8 cellular contexts compared by ENCODE assay signal in the genomic region with DNA sequence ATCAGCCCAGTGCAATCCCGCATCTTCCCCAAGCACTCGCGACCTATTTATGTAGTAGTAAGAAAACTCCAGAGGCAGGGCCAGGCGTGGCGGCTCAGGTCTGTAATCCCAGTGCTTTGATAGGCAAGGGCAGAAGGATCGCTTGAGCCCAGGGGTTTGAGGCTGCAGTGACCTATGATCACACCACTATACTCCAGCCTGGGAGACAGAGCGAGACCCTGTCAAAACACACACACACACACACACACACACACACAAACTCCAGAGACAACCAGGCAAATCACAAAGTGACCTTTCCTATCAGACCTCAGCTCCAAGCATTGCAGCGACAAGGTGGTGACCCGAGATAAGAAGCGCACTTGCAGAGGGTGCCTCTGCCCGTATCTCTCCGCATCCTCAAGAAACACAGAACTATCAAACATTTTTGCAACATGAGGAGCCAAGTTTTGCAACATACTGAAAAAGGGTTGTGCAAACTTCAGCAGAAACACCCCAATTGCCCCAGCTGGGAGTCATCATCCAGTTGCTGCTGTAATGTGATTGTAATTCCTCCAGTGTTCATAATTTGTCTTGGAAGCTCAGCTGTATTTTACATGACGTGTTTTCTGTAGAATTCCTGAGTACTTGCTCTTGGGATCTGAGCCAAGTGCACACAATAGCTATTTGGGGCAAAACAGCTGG. TPM values are rescaled to one million over a fixed set of nuclear protein-coding genes. Genes with fewer than 3 reads are reported as not detected.
DNase-seq lines count a peak whose midpoint lies in the region; ATAC-seq and TF ChIP-seq lines count a peak whose summit lies in the region.

No MANE protein-coding gene starts in this region.

- TF ChIP-seq CTCF in fibroblast of lung (conservative IDR thresholded peaks at IDR 0.05 in 1 of 2, IDR thresholded peaks at IDR 0.05 in 1 of 2; ENCODE audit: low read depth in 1 of 2, low read length in 2 of 2): no peak
- TF ChIP-seq CTCF in GM13976 (IDR thresholded peaks at IDR 0.05; ENCODE audit: borderline replicate concordance, control extremely low read depth, extremely low read depth, insufficient read depth, missing control alignments): no peak

- no peak for ATAC-seq in HG02884 (IDR thresholded peaks at IDR 0.05; ENCODE audit: unreplicated experiment)
- ATAC-seq in HG02970 (IDR thresholded peaks at IDR 0.05; ENCODE audit: low FRiP score, unreplicated experiment): no peak

- H2AFZ ChIP-seq in fibroblast of lung (ENCODE audit: low read length): no peak overlapping the region

- H3K27me3 ChIP-seq in SJCRH30 (no peaks in the 10 kb centered on the region), fibroblast of lung (ENCODE audit: control insufficient read depth, insufficient read depth, low read length) (no peaks in the 10 kb centered on the region), rectal smooth muscle tissue (ENCODE audit: control insufficient read depth, insufficient read depth, low read length) (no peaks in the 10 kb centered on the region)

- in situ Hi-C loops in GM13976 (cut with MboI; ENCODE audit: low sequenced_read_pairs, unreplicated experiment): no loop called here

- DNase-seq in CMK (ENCODE audit: low read depth) (peak; percentile 95), SJCRH30 (peak; percentile 83 to 88), fibroblast of lung (ENCODE audit: low read depth in 2 of 2) (peak; percentile 98 to 100), RPMI8226 (no peak), GM13976 (ENCODE audit: low spot score) (no peak)

- no peaks in the 10 kb centered on the region for H4K20me1 ChIP-seq in fibroblast of lung (ENCODE audit: control insufficient read depth, extremely low read depth, insufficient read depth, low read length)

- no peaks in the 10 kb centered on the region for H3K36me3 ChIP-seq in SJCRH30
- no peaks in the 10 kb centered on the region for H3K36me3 ChIP-seq in fibroblast of lung (ENCODE audit: control insufficient read depth, insufficient read depth, low read length)
- H3K36me3 ChIP-seq in rectal smooth muscle tissue (ENCODE audit: control insufficient read depth, insufficient read depth, low read length): no peaks in the 10 kb centered on the region

- H3K4me3 ChIP-seq in SJCRH30 (no peak overlapping the region), fibroblast of lung (replicated peaks in 1 of 4; ENCODE audit: control extremely low read depth in 1 of 4, insufficient read depth in 1 of 4, low read depth in 3 of 4, low read length in 4 of 4) (peak overlapping the region in 2 of 4 experiments; percentile 22), rectal smooth muscle tissue (ENCODE audit: low read length) (no peak overlapping the region)

- peaks cover 39% of the 10 kb centered on the region for H3K4me1 ChIP-seq in SJCRH30
- H3K4me1 ChIP-seq in fibroblast of lung (ENCODE audit: control insufficient read depth, extremely low read depth, insufficient read depth, low read length): peaks cover 11% of the 10 kb centered on the region
- H3K4me1 ChIP-seq in rectal smooth muscle tissue (ENCODE audit: control insufficient read depth, insufficient read depth, low read length): peaks cover 4% of the 10 kb centered on the region

- H3K79me2 ChIP-seq in fibroblast of lung (ENCODE audit: control insufficient read depth, insufficient read depth, low read length): no peaks in the 10 kb centered on the region

- H3K27ac ChIP-seq in SJCRH30: peak overlapping the region; percentile 77
- peak overlapping the region; percentile 91 for H3K27ac ChIP-seq in fibroblast of lung (ENCODE audit: insufficient read depth, low read length)
- peak overlapping the region; percentile 76 for H3K27ac ChIP-seq in rectal smooth muscle tissue (ENCODE audit: low read depth, low read length)

- H3K9ac ChIP-seq in fibroblast of lung (ENCODE audit: insufficient read depth, low read length): peak overlapping the region; percentile 36
- no peak overlapping the region for H3K9ac ChIP-seq in rectal smooth muscle tissue (ENCODE audit: low read length)

- peak overlapping the region; percentile 74 for H3K4me2 ChIP-seq in fibroblast of lung (ENCODE audit: extremely low read depth, insufficient read depth, low read length)

- H3K9me3 ChIP-seq in SJCRH30 (replicated peaks): no peaks in the 10 kb centered on the region
- H3K9me3 ChIP-seq in fibroblast of lung (ENCODE audit: control insufficient read depth, insufficient read depth, low read depth, low read length): no peaks in the 10 kb centered on the region

RNA-seq across cellular contexts. Expression of a gene that starts 8.7 kb away (rescaled TPM):
- 2.3 and 4.1 TPM in 2 replicates for total RNA-seq in SJCRH30 (2014; rRNA removed; shearing (Covaris generic))
- 3.3 and 19.2 TPM in 2 replicates for total RNA-seq in fibroblast of lung
- polyA plus RNA-seq in fibroblast of lung: 6.7 and 11.5 TPM in 2 replicates
- 27.0 and 30.4 TPM in 2 replicates for polyA plus RNA-seq in fibroblast of lung (2012)
- polyA minus RNA-seq in fibroblast of lung (ENCODE audit: low replicate concordance): 7.7 and 14.6 TPM in 2 replicates

Comparison
In these comparisons a context has a peak if more than half of its experiments do, and no peak if none do; other contexts are left out.
1. DNase-seq: peak in CMK (single experiment), SJCRH30 (2 of 2) and fibroblast of lung (2 of 2); none in RPMI8226 (single experiment) and GM13976 (single experiment).
2. Peak in every context shown above with its lines, with median percentiles within 50 percentile points of each other: H3K27ac ChIP-seq.